13 cellular contexts compared by ENCODE assay signal in the genomic region with DNA sequence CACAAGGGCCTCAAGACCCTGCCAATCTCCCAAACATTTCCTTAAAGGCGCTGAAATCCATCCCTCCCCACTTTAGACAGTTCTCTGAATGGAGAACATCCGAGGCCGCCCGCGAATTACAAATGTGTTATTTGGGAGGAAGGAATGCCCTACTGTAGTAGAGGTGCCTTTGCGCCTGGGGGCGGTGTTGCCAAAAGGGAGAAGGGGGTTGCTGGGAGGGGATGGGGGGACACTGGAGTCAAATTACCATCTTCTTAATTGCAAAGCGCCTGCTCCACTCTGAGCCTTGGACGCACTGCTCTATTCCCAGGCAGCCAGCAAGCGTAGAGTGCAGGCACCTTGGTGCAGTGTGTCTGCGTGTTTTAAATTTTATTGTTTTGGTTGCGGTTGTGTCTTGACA. TPM values are rescaled to one million over a fixed set of nuclear protein-coding genes. Genes with fewer than 3 reads are reported as not detected.
DNase-seq lines count a peak whose midpoint lies in the region; ATAC-seq and TF ChIP-seq lines count a peak whose summit lies in the region.
"Had no signal": no experiment of that assay in that cellular context is flagged by ENCODE, and none has a peak within 500 bp of the region (broad histone marks: within the 10 kb centered on the region; RNA-seq: fewer than 3 reads in every experiment).

No MANE protein-coding gene starts in this region.

- 22% methylated on average over 12 of the region's 12 CpGs for WGBS in right cardiac atrium

- H3K9me3 Mint-ChIP-seq in T-cell, result no peaks in the 10 kb centered on the region
- H3K9me3 Mint-ChIP-seq in type B pancreatic cell, result no peaks in the 10 kb centered on the region
- H3K9me3 Mint-ChIP-seq: activated naive CD4-positive, alpha-beta T cell treated with anti-CD3 and anti-CD28 coated beads, Interleukin-2, amount 50 U/mL, for 24 hours had no signal

- peaks cover 10 to 33% (median 20%) of the 10 kb centered on the region in 3 donors for H3K4me1 Mint-ChIP-seq in T-cell
- H3K4me1 Mint-ChIP-seq in type B pancreatic cell (ENCODE audit: unreplicated experiment), result peaks cover 7% of the 10 kb centered on the region

- intact Hi-C loops in left ventricle myocardium inferior (cut with micrococcal nuclease) (no loop called here), right cardiac atrium (cut with DNase I) (no loop called here)

- H3K4me3 ChIP-seq in left ventricle myocardium inferior (peak overlapping the region; percentile 63), right cardiac atrium (ENCODE audit: low read length) (no peak overlapping the region), iPS-18c (ENCODE audit: insufficient read depth, low read depth, low read length) (peak overlapping the region; percentile 46; the same call in 1 of the 2 replicates)

- H3K27me3 ChIP-seq in left ventricle myocardium inferior (ENCODE audit: low read depth) (peaks cover 71% of the 10 kb centered on the region), right cardiac atrium (ENCODE audit: control insufficient read depth, insufficient read depth) (no peaks in the 10 kb centered on the region)

- DNase-seq in left ventricle myocardium inferior (no peak), right cardiac atrium (no peak), T-cell (no peak), type B pancreatic cell (ENCODE audit: extremely low spot score, unreplicated experiment) (no peak), T-helper 1 cell (no peak)
- no peak for DNase-seq in stimulated activated CD4-positive, alpha-beta T cell treated with anti-CD3 and anti-CD28 coated beads, Interleukin-4, amount 100 ng/mL, for 24 hours
- DNase-seq: MM.1S had no signal

- H3K27me3 Mint-ChIP-seq in T-cell, result peaks cover 30 to 50% of the 10 kb centered on the region in 2 donors
- H3K27me3 Mint-ChIP-seq in type B pancreatic cell, result peaks cover 77% of the 10 kb centered on the region

- H3K4me3 Mint-ChIP-seq in T-cell (peak overlapping the region; percentile 78 to 80 (median 78)), type B pancreatic cell (peak overlapping the region; percentile 91)

- no peaks in the 10 kb centered on the region for H3K9me3 ChIP-seq in left ventricle myocardium inferior (replicated peaks)
- H3K9me3 ChIP-seq in right cardiac atrium (ENCODE audit: control insufficient read depth, low read length), result no peaks in the 10 kb centered on the region
- no peaks in the 10 kb centered on the region for H3K9me3 ChIP-seq in iPS-18c (ENCODE audit: control insufficient read depth, insufficient read depth, low read length)
- H3K9me3 ChIP-seq: HAP-1 had no signal

- CTCF ChIA-PET in T-cell (lab: Charles Lee), result interaction anchor here (0.5 to 2.0 kb wide), 8 partner anchors 17 to 618 kb away, joined by 3 to 11 read pairs (median 4); a partner anchor contains a TSS

- no peaks in the 10 kb centered on the region for H3K36me3 Mint-ChIP-seq in T-cell
- H3K36me3 Mint-ChIP-seq in type B pancreatic cell, result no peaks in the 10 kb centered on the region
- H3K36me3 Mint-ChIP-seq: activated naive CD4-positive, alpha-beta T cell treated with anti-CD3 and anti-CD28 coated beads, Interleukin-2, amount 50 U/mL, for 24 hours had no signal

- H3K4me1 ChIP-seq in left ventricle myocardium inferior (peaks cover 25% of the 10 kb centered on the region), right cardiac atrium (ENCODE audit: control insufficient read depth, insufficient read depth, low read length) (peaks cover 2% of the 10 kb centered on the region)

- POLR2A ChIA-PET in T-cell (lab: Charles Lee), result interaction anchor here in 1 of 2 donors (0.7 to 0.8 kb wide), 2 partner anchors 58 to 85 kb away, joined by 4 to 5 read pairs; a partner anchor contains a TSS

- no peaks in the 10 kb centered on the region for H3K36me3 ChIP-seq in left ventricle myocardium inferior
- H3K36me3 ChIP-seq: HAP-1 had no signal

- H3K27ac ChIP-seq in left ventricle myocardium inferior (replicated peaks) (no peak overlapping the region), right cardiac atrium (ENCODE audit: low read length) (no peak overlapping the region)
- H3K27ac ChIP-seq: PC-9, VCaP had no signal

- TF ChIP-seq CTCF in left ventricle myocardium inferior (IDR thresholded peaks at IDR 0.05; ENCODE audit: borderline replicate concordance), result no peak
- TF ChIP-seq CTCF in type B pancreatic cell (conservative IDR thresholded peaks at IDR 0.05), result peak; percentile 46

- H3K27ac Mint-ChIP-seq in T-cell, result no peak overlapping the region
- H3K27ac Mint-ChIP-seq in type B pancreatic cell, result no peak overlapping the region

- ATAC-seq in right cardiac atrium, result no peak
- no peak for ATAC-seq in T-cell (replicated peaks in 1 of 4)
- ATAC-seq in HG02623 (IDR thresholded peaks at IDR 0.05; ENCODE audit: unreplicated experiment), result no peak

RNA-seq across cellular contexts. Expression of a gene that starts 2.7 kb away (rescaled TPM):
- total RNA-seq in left ventricle myocardium inferior (0.38 TPM), right cardiac atrium (1 to 10 TPM in 2 of 4 donors, under 1 TPM in 2; 0.48 to 1.1 (median 0.83) TPM), T-cell (under 1 TPM in 2 of 5 donors, not detected in 3; 0.13 to 0.14 TPM), type B pancreatic cell (ENCODE audit: low replicate concordance) (0.38 and 2.4 TPM in 2 replicates)
- polyA plus RNA-seq in right cardiac atrium, result 0.57 TPM

RNA-seq across cellular contexts. Expression of a gene that starts 53.3 kb away (rescaled TPM):
- total RNA-seq in left ventricle myocardium inferior (1.8 TPM), right cardiac atrium (under 1 TPM; 0.23 to 0.41 (median 0.31) TPM), T-cell (not detected), type B pancreatic cell (ENCODE audit: low replicate concordance) (not detected in 2 replicates)
- 3.8 TPM for polyA plus RNA-seq in right cardiac atrium
- total RNA-seq: PC-9 had no signal

RNA-seq across cellular contexts. Expression of a gene that starts 57.9 kb away (rescaled TPM):
- total RNA-seq in left ventricle myocardium inferior (6.0 TPM), right cardiac atrium (1 to 10 TPM; 5.8 to 7.7 (median 7.3) TPM), T-cell (10 to 100 TPM; 20.9 to 25.7 (median 22.1) TPM), type B pancreatic cell (ENCODE audit: low replicate concordance) (25.7 and 27.8 TPM in 2 replicates)
- 2.6 TPM for polyA plus RNA-seq in right cardiac atrium
